36 cellular contexts compared by ENCODE assay signal in genomic region chr14:23164250-23164649, GRCh38. TPM values are rescaled to one million over a fixed set of nuclear protein-coding genes. Genes with fewer than 3 reads are reported as not detected.
DNase-seq lines count a peak whose midpoint lies in the region; ATAC-seq, FAIRE-seq and TF ChIP-seq lines count a peak whose summit lies in the region.
"Had no signal": no experiment of that assay in that cellular context is flagged by ENCODE, and none has a peak within 500 bp of the region (broad histone marks: within the 10 kb centered on the region; RNA-seq: fewer than 3 reads in every experiment).

No MANE protein-coding gene starts in this region.

- CTCF ChIA-PET in activated CD4-positive, alpha-beta T cell treated with anti-CD3 and anti-CD28 coated beads, Interleukin-2, amount 10 ng/mL, durations not matched to agents 7 days and 5 days (lab: Charles Lee): interaction anchor here (0.6 kb wide), 1 partner anchor 262 kb away, joined by 4 read pairs; no protein-coding TSS in a partner anchor

- no peaks in the 10 kb centered on the region for H4K20me1 ChIP-seq in astrocyte (ENCODE audit: insufficient read depth, low read length)

- peaks cover 34% of the 10 kb centered on the region for H3K4me1 Mint-ChIP-seq in astrocyte (ENCODE audit: low read depth, unreplicated experiment)
- H3K4me1 Mint-ChIP-seq in activated CD4-positive, alpha-beta T cell treated with anti-CD3 and anti-CD28 coated beads, Interleukin-2, amount 10 ng/mL, durations not matched to agents 7 days and 5 days: peaks cover 7% of the 10 kb centered on the region

- POLR2A ChIA-PET in activated CD4-positive, alpha-beta T cell treated with anti-CD3 and anti-CD28 coated beads, Interleukin-2, amount 10 ng/mL, durations not matched to agents 7 days and 5 days (lab: Charles Lee): no interaction called here

- H3K9me3 Mint-ChIP-seq in astrocyte (ENCODE audit: unreplicated experiment): no peaks in the 10 kb centered on the region
- no peaks in the 10 kb centered on the region for H3K9me3 Mint-ChIP-seq in activated CD4-positive, alpha-beta T cell treated with anti-CD3 and anti-CD28 coated beads, Interleukin-2, amount 10 ng/mL, durations not matched to agents 7 days and 5 days
- H3K9me3 Mint-ChIP-seq: CD4-positive, alpha-beta memory T cell; HFFc6 had no signal

- FAIRE-seq in astrocyte (lab: Jason Lieb, UNC): no peak
- FAIRE-seq: GM18507, GM19239, H1 had no signal

- DNase-seq in NCI-H226 (peak; percentile 76), astrocyte (ENCODE audit: low read depth) (peak; percentile 45), left lung (peak in 1 of 2 donors; percentile 68), trophoblast cell (peak; percentile 79 to 82), anterior cingulate cortex (lab: John Stamatoyannopoulos, UW) (no peak)
- DNase-seq in activated CD4-positive, alpha-beta T cell treated with anti-CD3 and anti-CD28 coated beads, Interleukin-2, amount 10 ng/mL, durations not matched to agents 7 days and 5 days: no peak
- DNase-seq in stimulated activated naive CD4-positive, alpha-beta T cell (lab: John Stamatoyannopoulos, UW): no peak
- DNase-seq: activated CD4-positive, alpha-beta T cell treated with anti-CD3 and anti-CD28 coated beads, Interleukin-2, amount 50 U/mL, for 48 hours; activated T-cell treated with anti-CD3 and anti-CD28 coated beads, Interleukin-2, amount 50 U/mL, for 48 hours; CD4-positive, alpha-beta memory T cell; HFFc6; islet precursor cell; left ventricle myocardium superior; MG63; midbrain; NCI-H1105 treated with DMSO at 0.1 percent for 48 hours; NCI-H2029; NCI-H524; NK-92 treated with Interleukin-12 subunit alpha and Interleukin-12 subunit beta, amount 100 ng/mL, for 24 hours; ovary; stimulated activated naive CD4-positive, alpha-beta T cell treated with Interleukin-2 at 50 U/mL for 16 hours; T-helper 2 cell had no signal

- no peak overlapping the region for H3K9ac ChIP-seq in astrocyte (ENCODE audit: low read length)
- no peak overlapping the region for H3K9ac ChIP-seq in trophoblast cell (ENCODE audit: low read length)

- H2AFZ ChIP-seq in astrocyte (ENCODE audit: low read depth, low read length): no peak overlapping the region
- no peak overlapping the region for H2AFZ ChIP-seq in trophoblast cell (ENCODE audit: insufficient read depth, low read length, poor library complexity)
- H2AFZ ChIP-seq: PC-9 had no signal

- TF ChIP-seq CTCF in astrocyte (IDR thresholded peaks at IDR 0.05; ENCODE audit: insufficient read depth, low read depth, low read length) (no peak), left lung (IDR thresholded peaks at IDR 0.05) (no peak)

- peaks cover 9% of the 10 kb centered on the region for H3K27me3 Mint-ChIP-seq in astrocyte (ENCODE audit: low read depth, unreplicated experiment)
- H3K27me3 Mint-ChIP-seq in activated CD4-positive, alpha-beta T cell treated with anti-CD3 and anti-CD28 coated beads, Interleukin-2, amount 10 ng/mL, durations not matched to agents 7 days and 5 days: peaks cover 6% of the 10 kb centered on the region

- H3K18ac ChIP-seq in trophoblast cell (ENCODE audit: low read length): no peak overlapping the region

- H3K9me3 ChIP-seq in astrocyte (ENCODE audit: insufficient read depth, low read depth, low read length) (no peaks in the 10 kb centered on the region), left lung (no peaks in the 10 kb centered on the region), trophoblast cell (ENCODE audit: insufficient read depth, low read depth, low read length) (peaks cover 2% of the 10 kb centered on the region)
- H3K9me3 ChIP-seq: MG63, ovary, thoracic aorta, vagina had no signal

- H3K27me3 ChIP-seq in astrocyte (ENCODE audit: insufficient read depth, low read length) (peaks cover 10% of the 10 kb centered on the region), left lung (no peaks in the 10 kb centered on the region), trophoblast cell (ENCODE audit: insufficient read depth, low read length) (no peaks in the 10 kb centered on the region)
- H3K27me3 ChIP-seq: MG63, ovary, vagina had no signal

- H3K27ac Mint-ChIP-seq in astrocyte (ENCODE audit: unreplicated experiment): no peak overlapping the region
- no peak overlapping the region for H3K27ac Mint-ChIP-seq in activated CD4-positive, alpha-beta T cell treated with anti-CD3 and anti-CD28 coated beads, Interleukin-2, amount 10 ng/mL, durations not matched to agents 7 days and 5 days
- H3K27ac Mint-ChIP-seq: HFFc6 had no signal

- no peaks in the 10 kb centered on the region for H3K36me3 Mint-ChIP-seq in astrocyte (ENCODE audit: low read depth, unreplicated experiment)
- H3K36me3 Mint-ChIP-seq in activated CD4-positive, alpha-beta T cell treated with anti-CD3 and anti-CD28 coated beads, Interleukin-2, amount 10 ng/mL, durations not matched to agents 7 days and 5 days (ENCODE audit: low read depth): no peaks in the 10 kb centered on the region
- H3K36me3 Mint-ChIP-seq: CD4-positive, alpha-beta memory T cell had no signal

- H2BK12ac ChIP-seq in trophoblast cell (ENCODE audit: low read length): no peak overlapping the region

- intact Hi-C loops in left lung (cut with DNase I): no loop called here

- no peak overlapping the region for H3K4ac ChIP-seq in trophoblast cell (ENCODE audit: low read depth, low read length)

- no CpG with 5 or more reads among the region's 2 CpGs for WGBS in trophoblast cell (ENCODE audit: extremely low coverage, insufficient coverage, insufficient read length)

- H3K79me1 ChIP-seq in trophoblast cell (ENCODE audit: low read length): peaks cover 3% of the 10 kb centered on the region

- peak; percentile 77 for ATAC-seq in left lung
- no peak for ATAC-seq in GM19452 (IDR thresholded peaks at IDR 0.05; ENCODE audit: unreplicated experiment)
- ATAC-seq: activated CD4-positive, CD25-positive, alpha-beta regulatory T cell treated with anti-CD3 and anti-CD28 coated beads, Interleukin-2, amount 50 U/mL, for 24 hours; left ventricle myocardium superior; Right ventricle myocardium inferior; SK-N-SH treated with all-trans-retinoic acid at 6 μM for 48 hours had no signal

- H3K23ac ChIP-seq in trophoblast cell (ENCODE audit: low read length): no peak overlapping the region

- H3K4me1 ChIP-seq in astrocyte (ENCODE audit: insufficient read depth, low read length) (peaks cover 9% of the 10 kb centered on the region), left lung (peaks cover 23 to 63% of the 10 kb centered on the region in 2 donors), trophoblast cell (ENCODE audit: control insufficient read depth in 1 of 2, insufficient read depth in 2 of 2, low read length in 2 of 2) (peaks cover 20 to 23% of the 10 kb centered on the region in 2 experiments)

- H3K4me3 ChIP-seq in astrocyte (ENCODE audit: insufficient read depth, low read depth, low read length) (no peak overlapping the region), left lung (no peak overlapping the region), trophoblast cell (ENCODE audit: low read depth, low read length) (no peak overlapping the region)
- H3K4me3 ChIP-seq: MG63, ovary, PC-9, skin epidermis, thoracic aorta, vagina had no signal

- H3K4me2 ChIP-seq in astrocyte (ENCODE audit: low read length) (no peak overlapping the region), trophoblast cell (ENCODE audit: low read length) (no peak overlapping the region)
- H3K4me2 ChIP-seq: PC-9 had no signal

- H3K14ac ChIP-seq in trophoblast cell (ENCODE audit: low read length): no peak overlapping the region

- H3K79me2 ChIP-seq in astrocyte (ENCODE audit: insufficient read depth, low read length) (no peaks in the 10 kb centered on the region), trophoblast cell (ENCODE audit: control insufficient read depth, insufficient read depth, low read length, poor library complexity) (peaks cover 2% of the 10 kb centered on the region)

- H3K36me3 ChIP-seq in astrocyte (ENCODE audit: insufficient read depth, low read length) (no peaks in the 10 kb centered on the region), left lung (no peaks in the 10 kb centered on the region), trophoblast cell (ENCODE audit: control insufficient read depth in 1 of 2, insufficient read depth in 2 of 2, low read length in 2 of 2) (peaks cover 20 to 22% of the 10 kb centered on the region in 2 experiments)
- H3K36me3 ChIP-seq: MG63, ovary had no signal

- no peak overlapping the region for H4K12ac ChIP-seq in trophoblast cell (ENCODE audit: low read depth, low read length)

- H2AK5ac ChIP-seq in trophoblast cell (ENCODE audit: low read length): no peak overlapping the region

- no peak overlapping the region for H4K91ac ChIP-seq in trophoblast cell (ENCODE audit: low read depth, low read length)

- no peak overlapping the region for H2BK120ac ChIP-seq in trophoblast cell (ENCODE audit: insufficient read depth, low read length, poor library complexity)

- H3K27ac ChIP-seq in astrocyte (ENCODE audit: low read depth, low read length) (no peak overlapping the region), left lung (peak overlapping the region in 1 of 2 donors; percentile 3), trophoblast cell (ENCODE audit: low read depth, low read length) (peak overlapping the region; percentile 9)
- H3K27ac ChIP-seq: ovary, PC-9, thoracic aorta, vagina had no signal

- no peak overlapping the region for H2BK5ac ChIP-seq in trophoblast cell (ENCODE audit: low read depth, low read length, poor library complexity)

- no peak overlapping the region for H4K8ac ChIP-seq in trophoblast cell (ENCODE audit: low read depth, low read length)

- H3K4me3 Mint-ChIP-seq in astrocyte (ENCODE audit: unreplicated experiment): no peak overlapping the region
- no peak overlapping the region for H3K4me3 Mint-ChIP-seq in activated CD4-positive, alpha-beta T cell treated with anti-CD3 and anti-CD28 coated beads, Interleukin-2, amount 10 ng/mL, durations not matched to agents 7 days and 5 days
- H3K4me3 Mint-ChIP-seq: CD4-positive, alpha-beta memory T cell; HFFc6 had no signal

RNA-seq across cellular contexts. Expression of gene SLC7A8, which starts 19.2 kb away (rescaled TPM):
- 4.0 and 6.5 TPM in 2 replicates for total RNA-seq in astrocyte
- total RNA-seq in left lung: 10 to 100 TPM; 38.5 to 42.2 TPM
- 715 and 802 TPM in 2 replicates for polyA plus RNA-seq in trophoblast cell (2013)
- under 1 TPM; 0.27 to 0.64 TPM for total RNA-seq in activated CD4-positive, alpha-beta T cell treated with anti-CD3 and anti-CD28 coated beads, Interleukin-2, amount 10 ng/mL, durations not matched to agents 7 days and 5 days

RNA-seq across cellular contexts. Expression of gene CEBPE, which starts 45.2 kb away (rescaled TPM):
- not detected in 2 replicates for total RNA-seq in astrocyte
- total RNA-seq in left lung: 1 to 10 TPM in 1 of 2 donors, under 1 TPM in 1; 0.26 to 1.0 TPM
- polyA plus RNA-seq in trophoblast cell (2013): 0.33 and 0.37 TPM in 2 replicates
- total RNA-seq in activated CD4-positive, alpha-beta T cell treated with anti-CD3 and anti-CD28 coated beads, Interleukin-2, amount 10 ng/mL, durations not matched to agents 7 days and 5 days: under 1 TPM; 0.67 to 0.98 TPM
- total RNA-seq: chondrocyte, H1, HFFc6, HT-29, left ventricle myocardium superior, ovary, PC-9, Right ventricle myocardium inferior, thoracic aorta, vagina had no signal
- polyA plus RNA-seq: neural cell had no signal

RNA-seq across cellular contexts. Expression of gene CIROP, which starts 59.5 kb away (rescaled TPM):
- not detected in 2 replicates for total RNA-seq in astrocyte
- total RNA-seq in left lung: not detected
- polyA plus RNA-seq in trophoblast cell (2013): 0.01 and 0.03 TPM in 2 replicates
- total RNA-seq in activated CD4-positive, alpha-beta T cell treated with anti-CD3 and anti-CD28 coated beads, Interleukin-2, amount 10 ng/mL, durations not matched to agents 7 days and 5 days: not detected
- total RNA-seq: CD4-positive, alpha-beta memory T cell; chondrocyte; H1; HFFc6; HT-29; left ventricle myocardium superior; ovary; PC-9; Right ventricle myocardium inferior; vagina had no signal
- polyA plus RNA-seq: CD4-positive, alpha-beta memory T cell; neural cell; ovary had no signal

Comparison
In these comparisons a context has a peak if more than half of its experiments do, and no peak if none do; other contexts are left out.
1. DNase-seq: peak in NCI-H226 (single experiment), astrocyte (single experiment) and trophoblast cell (2 of 2); none in activated CD4-positive, alpha-beta T cell treated with anti-CD3 and anti-CD28 coated beads, Interleukin-2, amount 10 ng/mL, durations not matched to agents 7 days and 5 days (single experiment), anterior cingulate cortex (0 of 58) and stimulated activated naive CD4-positive, alpha-beta T cell (0 of 6).